In genomic region chr18:48859311-48860275, GRCh38 we compare ENCODE assay signal across 11 cellular contexts.
DNase-seq lines count a peak whose midpoint lies in the region; ATAC-seq and TF ChIP-seq lines count a peak whose summit lies in the region.
"Had no signal": no experiment of that assay in that cellular context is flagged by ENCODE, and none has a peak within 500 bp of the region (broad histone marks: within the 10 kb centered on the region; RNA-seq: fewer than 3 reads in every experiment).

No MANE protein-coding gene starts in this region.

- H3K27me3 Mint-ChIP-seq in HFFc6 (ENCODE audit: insufficient read depth) (peaks cover 5% of the 10 kb centered on the region; the same call in 1 of the 2 replicates), T-helper 17 cell (no peaks in the 10 kb centered on the region)
- H3K27me3 Mint-ChIP-seq in activated naive CD8-positive, alpha-beta T cell treated with anti-CD3 and anti-CD28 coated beads, Interleukin-2, amount 50 U/mL, for 24 hours, result no peaks in the 10 kb centered on the region

- H3K4me1 Mint-ChIP-seq in HFFc6 (ENCODE audit: low read depth) (peaks cover 39% of the 10 kb centered on the region), T-helper 17 cell (peaks cover 26% of the 10 kb centered on the region)
- H3K4me1 Mint-ChIP-seq in activated naive CD8-positive, alpha-beta T cell treated with anti-CD3 and anti-CD28 coated beads, Interleukin-2, amount 50 U/mL, for 24 hours, result peaks cover 15% of the 10 kb centered on the region

- TF ChIP-seq CTCF in HFFc6 (IDR thresholded peaks at IDR 0.05) (no peak), left ventricle myocardium inferior (IDR thresholded peaks at IDR 0.05; ENCODE audit: borderline replicate concordance) (no peak), osteoblast (IDR thresholded peaks at IDR 0.05; ENCODE audit: extremely low read depth, low read depth, low read length) (no peak)

- no peaks in the 10 kb centered on the region for H3K9me3 ChIP-seq in T-helper 17 cell (ENCODE audit: control insufficient read depth, low read length, poor library complexity, severe bottlenecking)
- H3K9me3 ChIP-seq in left ventricle myocardium inferior (replicated peaks), result no peaks in the 10 kb centered on the region
- H3K9me3 ChIP-seq in osteoblast (ENCODE audit: low read depth, low read length), result no peaks in the 10 kb centered on the region
- H3K9me3 ChIP-seq: uterus had no signal

- DNase-seq in HFFc6 (no peak), T-helper 17 cell (no peak), left ventricle myocardium inferior (no peak), osteoblast (ENCODE audit: insufficient read length, low spot score, missing footprints) (peak; percentile 52), NOMO-1 treated with dmso at 0.1 percent for 144 hours (lab: John Stamatoyannopoulos, UW; ENCODE audit: unreplicated experiment) (no peak)
- DNase-seq in activated naive CD8-positive, alpha-beta T cell treated with anti-CD3 and anti-CD28 coated beads, Interleukin-2, amount 50 U/mL, for 24 hours, result no peak
- DNase-seq: activated gamma-delta T cell treated with Interleukin-2 at 50 U/mL for 16 hours, uterus had no signal

- H3K79me2 ChIP-seq in osteoblast (ENCODE audit: insufficient read depth, low read length), result no peaks in the 10 kb centered on the region

- peaks cover 4% of the 10 kb centered on the region for H3K36me3 ChIP-seq in left ventricle myocardium inferior
- peaks cover 5% of the 10 kb centered on the region for H3K36me3 ChIP-seq in osteoblast (ENCODE audit: insufficient read depth, low read length)
- H3K36me3 ChIP-seq: uterus had no signal

- no peaks in the 10 kb centered on the region for H3K27me3 ChIP-seq in left ventricle myocardium inferior (ENCODE audit: low read depth)
- no peaks in the 10 kb centered on the region for H3K27me3 ChIP-seq in osteoblast (ENCODE audit: insufficient read depth, low read length)
- H3K27me3 ChIP-seq: uterus had no signal

- H3K4me2 ChIP-seq in osteoblast (ENCODE audit: insufficient read depth, low read length), result no peak overlapping the region

- no peak overlapping the region for H2AFZ ChIP-seq in osteoblast (ENCODE audit: low read length)

- H3K4me3 ChIP-seq in left ventricle myocardium inferior (peak overlapping the region; percentile 23), osteoblast (ENCODE audit: insufficient read depth, low read length) (no peak overlapping the region)
- H3K4me3 ChIP-seq: uterus had no signal

- peak overlapping the region; percentile 76 for H3K27ac Mint-ChIP-seq in HFFc6
- peak overlapping the region; percentile 77 for H3K27ac Mint-ChIP-seq in T-helper 17 cell
- no peak overlapping the region for H3K27ac Mint-ChIP-seq in activated naive CD8-positive, alpha-beta T cell treated with anti-CD3 and anti-CD28 coated beads, Interleukin-2, amount 50 U/mL, for 24 hours

- no peaks in the 10 kb centered on the region for H4K20me1 ChIP-seq in osteoblast (ENCODE audit: insufficient read depth, low read length)

- H3K27ac ChIP-seq in left ventricle myocardium inferior (replicated peaks) (no peak overlapping the region), osteoblast (ENCODE audit: low read depth, low read length) (peak overlapping the region; percentile 54)
- H3K27ac ChIP-seq: HL-60, uterus had no signal

- peaks cover 54% of the 10 kb centered on the region for H3K36me3 Mint-ChIP-seq in HFFc6 (ENCODE audit: low read depth)
- H3K36me3 Mint-ChIP-seq in T-helper 17 cell (ENCODE audit: low read depth), result peaks cover 2% of the 10 kb centered on the region
- no peaks in the 10 kb centered on the region for H3K36me3 Mint-ChIP-seq in activated naive CD8-positive, alpha-beta T cell treated with anti-CD3 and anti-CD28 coated beads, Interleukin-2, amount 50 U/mL, for 24 hours (ENCODE audit: low read depth)

- intact Hi-C loops in left ventricle myocardium inferior (cut with micrococcal nuclease), result no loop called here

- H3K4me1 ChIP-seq in left ventricle myocardium inferior (no peaks in the 10 kb centered on the region), osteoblast (ENCODE audit: insufficient read depth, low read length) (peaks cover 32% of the 10 kb centered on the region)
- H3K4me1 ChIP-seq: uterus had no signal

- 0 out of 2 replicates have a peak, but pooled peaks cover under 1% of the 10 kb centered on the region for H3K9me3 Mint-ChIP-seq in HFFc6
- no peaks in the 10 kb centered on the region for H3K9me3 Mint-ChIP-seq in activated naive CD8-positive, alpha-beta T cell treated with anti-CD3 and anti-CD28 coated beads, Interleukin-2, amount 50 U/mL, for 24 hours

- ATAC-seq in T-helper 17 cell, result no peak
- ATAC-seq in GM19452 (IDR thresholded peaks at IDR 0.05; ENCODE audit: unreplicated experiment), result no peak
- no peak for ATAC-seq in HG03095 (IDR thresholded peaks at IDR 0.05; ENCODE audit: unreplicated experiment)
- no peak for ATAC-seq in activated naive CD8-positive, alpha-beta T cell treated with anti-CD3 and anti-CD28 coated beads, Interleukin-2, amount 50 U/mL, for 24 hours

- H3K4me3 Mint-ChIP-seq in HFFc6 (no peak overlapping the region), T-helper 17 cell (no peak overlapping the region)
- H3K4me3 Mint-ChIP-seq in activated naive CD8-positive, alpha-beta T cell treated with anti-CD3 and anti-CD28 coated beads, Interleukin-2, amount 50 U/mL, for 24 hours, result no peak overlapping the region
